Comparison of ENCODE assay signal across 17 cellular contexts in genomic region chr9:81377310-81377709, GRCh38.
"Had no signal": no experiment of that assay in that cellular context is flagged by ENCODE, and none has a peak within 500 bp of the region (broad histone marks: within the 10 kb centered on the region; RNA-seq: fewer than 3 reads in every experiment).

No MANE protein-coding gene starts in this region.

- H3K4me3 ChIP-seq: colonic mucosa, left lung, uterus had no signal

- H3K36me3 Mint-ChIP-seq: activated naive CD8-positive, alpha-beta T cell treated with anti-CD3 and anti-CD28 coated beads for 36 hours; brain; naive B cell; stimulated activated memory B cell treated with anti-CD40 and anti-IgM and Interleukin-4, amounts not matched to agents 10 μg/mL and 1 μg/mL and 100 μg/mL, for 72 hours had no signal

- H3K4me1 Mint-ChIP-seq: activated naive CD8-positive, alpha-beta T cell treated with anti-CD3 and anti-CD28 coated beads for 36 hours; naive B cell; stimulated activated memory B cell treated with anti-CD40 and anti-IgM and Interleukin-4, amounts not matched to agents 10 μg/mL and 1 μg/mL and 100 μg/mL, for 72 hours had no signal

- H3K27me3 ChIP-seq: colonic mucosa, left lung, neutrophil, uterus had no signal

- H3K36me3 ChIP-seq: colonic mucosa, left lung, neutrophil, uterus had no signal

- H3K4me3 Mint-ChIP-seq: activated CD8-positive, alpha-beta T cell treated with anti-CD3 and anti-CD28 coated beads for 36 hours; activated naive CD8-positive, alpha-beta T cell treated with anti-CD3 and anti-CD28 coated beads for 36 hours; naive B cell; stimulated activated memory B cell treated with anti-CD40 and anti-IgM and Interleukin-4, amounts not matched to agents 10 μg/mL and 1 μg/mL and 100 μg/mL, for 72 hours; WTC11 had no signal

- H3K27ac ChIP-seq: colonic mucosa, left lung, neutrophil, parathyroid adenoma, uterus had no signal

- DNase-seq: activated CD4-positive, alpha-beta T cell treated with anti-CD3 and anti-CD28 coated beads for 4 hours; activated CD8-positive, alpha-beta T cell treated with anti-CD3 and anti-CD28 coated beads for 36 hours; activated gamma-delta T cell; activated naive CD8-positive, alpha-beta T cell treated with anti-CD3 and anti-CD28 coated beads for 36 hours; activated T-cell treated with anti-CD3 and anti-CD28 coated beads, Interleukin-2, amount 50 U/mL, for 48 hours; central memory CD4-positive, alpha-beta T cell; colonic mucosa; kidney; left lung; mammary epithelial cell; naive B cell; uterus had no signal

- H3K9me3 Mint-ChIP-seq: activated CD8-positive, alpha-beta T cell treated with anti-CD3 and anti-CD28 coated beads for 36 hours; activated naive CD8-positive, alpha-beta T cell treated with anti-CD3 and anti-CD28 coated beads for 36 hours; naive B cell; stimulated activated memory B cell treated with anti-CD40 and anti-IgM and Interleukin-4, amounts not matched to agents 10 μg/mL and 1 μg/mL and 100 μg/mL, for 72 hours had no signal

- H3K27me3 Mint-ChIP-seq: activated CD8-positive, alpha-beta T cell treated with anti-CD3 and anti-CD28 coated beads for 36 hours; brain; naive B cell; stimulated activated memory B cell treated with anti-CD40 and anti-IgM and Interleukin-4, amounts not matched to agents 10 μg/mL and 1 μg/mL and 100 μg/mL, for 72 hours had no signal

- H3K27ac Mint-ChIP-seq: activated CD8-positive, alpha-beta T cell treated with anti-CD3 and anti-CD28 coated beads for 36 hours; activated naive CD8-positive, alpha-beta T cell treated with anti-CD3 and anti-CD28 coated beads for 36 hours; brain; stimulated activated memory B cell treated with anti-CD40 and anti-IgM and Interleukin-4, amounts not matched to agents 10 μg/mL and 1 μg/mL and 100 μg/mL, for 72 hours; WTC11 had no signal

- H3K9me3 ChIP-seq: colonic mucosa, left lung, neutrophil, uterus had no signal
